Comparison of ENCODE assay signal across 14 cellular contexts in the genomic region with DNA sequence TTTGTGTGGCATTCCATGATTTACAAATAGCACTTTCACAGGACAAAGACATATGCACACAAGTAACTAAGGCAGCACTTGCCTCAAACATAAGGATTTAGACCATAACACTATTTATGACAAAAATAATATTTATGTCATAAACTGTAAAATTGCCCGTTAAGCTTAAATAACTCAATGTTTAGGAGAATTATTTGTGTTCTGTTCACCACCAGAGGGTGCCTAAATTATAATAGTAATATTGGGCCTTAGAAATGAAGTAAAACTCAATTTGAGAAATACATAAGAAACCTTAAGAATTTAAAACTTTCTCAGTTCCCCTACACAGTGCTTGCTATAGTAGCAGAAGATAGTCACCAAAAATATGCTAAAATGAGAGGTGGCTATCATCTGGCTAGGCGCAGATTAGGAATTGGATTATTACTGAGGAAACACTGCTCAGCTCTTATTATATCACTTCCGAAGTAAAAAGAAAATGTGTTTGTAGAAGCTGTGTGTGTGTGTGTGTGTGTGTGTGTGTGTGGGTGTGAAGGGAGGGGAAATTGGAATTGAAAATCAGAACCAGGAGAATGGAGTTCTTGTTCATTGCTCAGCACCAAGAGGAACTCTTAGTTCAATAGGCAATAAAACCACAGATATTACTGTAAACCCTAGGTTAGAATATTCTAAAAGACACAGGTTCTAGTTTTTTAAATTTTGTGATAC.
"Had no signal": no experiment of that assay in that cellular context is flagged by ENCODE, and none has a peak within 500 bp of the region (broad histone marks: within the 10 kb centered on the region; RNA-seq: fewer than 3 reads in every experiment).

No MANE protein-coding gene starts in this region.

- H3K27ac Mint-ChIP-seq: activated CD4-positive, alpha-beta T cell treated with anti-CD3 and anti-CD28 coated beads, Interleukin-2, amount 10 ng/mL, durations not matched to agents 7 days and 5 days; activated naive CD8-positive, alpha-beta T cell; activated T-cell treated with anti-CD3 and anti-CD28 coated beads, Interleukin-2, amount 50 U/mL, for 72 hours; neural progenitor cell; stimulated activated effector memory CD8-positive, alpha-beta T cell treated with anti-CD3 and anti-CD28 coated beads, Interleukin-12 subunit alpha, Interleukin-12 subunit beta, amount 100 ng/mL, for 72 hours; T-helper 2 cell treated with Interferon-gamma antibody and Interleukin-4, amounts not matched to agents 5 μg/mL and 100 μg/mL, for 36 hours had no signal

- H3K4me3 ChIP-seq: neural progenitor cell, pancreas had no signal

- H3K27ac ChIP-seq: neural progenitor cell, pancreas had no signal

- H3K36me3 ChIP-seq: neural progenitor cell, pancreas, thoracic aorta had no signal

- H3K9ac ChIP-seq: neural progenitor cell had no signal

- H3K4me3 Mint-ChIP-seq: activated CD4-positive, alpha-beta T cell treated with anti-CD3 and anti-CD28 coated beads, Interleukin-2, amount 10 ng/mL, durations not matched to agents 7 days and 5 days; activated naive CD8-positive, alpha-beta T cell; activated T-cell treated with anti-CD3 and anti-CD28 coated beads, Interleukin-2, amount 50 U/mL, for 72 hours; central memory CD8-positive, alpha-beta T cell; neural progenitor cell; stimulated activated effector memory CD8-positive, alpha-beta T cell treated with anti-CD3 and anti-CD28 coated beads, Interleukin-12 subunit alpha, Interleukin-12 subunit beta, amount 100 ng/mL, for 72 hours; T-helper 2 cell treated with Interferon-gamma antibody and Interleukin-4, amounts not matched to agents 5 μg/mL and 100 μg/mL, for 36 hours had no signal

- H3K4me1 ChIP-seq: pancreas had no signal

- H3K9me3 Mint-ChIP-seq: central memory CD8-positive, alpha-beta T cell; neural progenitor cell; stimulated activated effector memory CD8-positive, alpha-beta T cell treated with anti-CD3 and anti-CD28 coated beads, Interleukin-12 subunit alpha, Interleukin-12 subunit beta, amount 100 ng/mL, for 72 hours had no signal

- H3K27me3 ChIP-seq: neural progenitor cell had no signal

- H3K4me1 Mint-ChIP-seq: activated CD4-positive, alpha-beta T cell treated with anti-CD3 and anti-CD28 coated beads, Interleukin-2, amount 10 ng/mL, durations not matched to agents 7 days and 5 days; central memory CD8-positive, alpha-beta T cell; stimulated activated effector memory CD8-positive, alpha-beta T cell treated with anti-CD3 and anti-CD28 coated beads, Interleukin-12 subunit alpha, Interleukin-12 subunit beta, amount 100 ng/mL, for 72 hours had no signal

- H3K36me3 Mint-ChIP-seq: activated naive CD8-positive, alpha-beta T cell; neural progenitor cell; stimulated activated effector memory CD8-positive, alpha-beta T cell treated with anti-CD3 and anti-CD28 coated beads, Interleukin-12 subunit alpha, Interleukin-12 subunit beta, amount 100 ng/mL, for 72 hours had no signal

- H2AFZ ChIP-seq: neural progenitor cell had no signal

- H3K4me2 ChIP-seq: neural progenitor cell had no signal

- H3K9me3 ChIP-seq: pancreas, thoracic aorta had no signal

- FAIRE-seq: pancreas had no signal

- DNase-seq: activated CD4-positive, alpha-beta T cell treated with anti-CD3 and anti-CD28 coated beads, Interleukin-2, amount 10 ng/mL, durations not matched to agents 7 days and 5 days; activated CD8-positive, alpha-beta memory T cell treated with anti-CD3 and anti-CD28 coated beads, Interleukin-2, amount 50 U/mL, for 48 hours; activated gamma-delta T cell; activated T-cell treated with anti-CD3 and anti-CD28 coated beads, Interleukin-2, amount 50 U/mL, for 72 hours; amniotic stem cell; effector memory CD4-positive, alpha-beta T cell; islet precursor cell; pancreas had no signal

- ATAC-seq: activated T-cell treated with anti-CD3 and anti-CD28 coated beads, Interleukin-2, amount 50 U/mL, for 72 hours; pancreas; stimulated activated effector memory CD8-positive, alpha-beta T cell treated with anti-CD3 and anti-CD28 coated beads, Interleukin-12 subunit alpha, Interleukin-12 subunit beta, amount 100 ng/mL, for 72 hours had no signal
